1 cellular context compared by ENCODE assay signal in genomic region chr1:221987860-221988520, GRCh38.
TF ChIP-seq lines count a peak whose summit lies in the region.

No MANE protein-coding gene starts in this region.

TF ChIP-seq in K562, 482 proteins besides CTCF, POLR2A, EP300 and RAD21 (continued from another document and continues in another):
- TF ChIP-seq ZNF592 (IDR thresholded peaks at IDR 0.05) = peak; percentile 57
- TF ChIP-seq XRCC5 (IDR thresholded peaks at IDR 0.05; ENCODE audit: low read depth, low read length) = no peak
- TF ChIP-seq MTA2 (IDR thresholded peaks at IDR 0.05; ENCODE audit: low read depth) = 0 out of 2 replicates have a peak, but pooled peaks have one; percentile 22
- no peak for TF ChIP-seq E2F8 (IDR thresholded peaks at IDR 0.05; ENCODE audit: low read depth, partially characterized antibody)
- TF ChIP-seq PML (IDR thresholded peaks at IDR 0.05; ENCODE audit: low read length) = no peak
- peak; percentile 81 to 91 for TF ChIP-seq TRIM24 (IDR thresholded peaks at IDR 0.05)
- no peak for TF ChIP-seq SMAD3 (CRISPR knock-in tag; conservative IDR thresholded peaks at IDR 0.05)
- TF ChIP-seq EHMT2 (IDR thresholded peaks at IDR 0.05) = peak; percentile 86
- no peak for TF ChIP-seq NR2C2 (CRISPR knock-in tag; IDR thresholded peaks at IDR 0.05)
- TF ChIP-seq NR2C2 (tag; IDR thresholded peaks at IDR 0.05) = peak; percentile 51
- 0 out of 2 replicates have a peak, but pooled peaks have one; percentile 58 for TF ChIP-seq TSHZ1 (CRISPR knock-in tag; IDR thresholded peaks at IDR 0.05)
- peak; percentile 97 for TF ChIP-seq JUN (IDR thresholded peaks at IDR 0.05; ENCODE audit: borderline replicate concordance, low read depth, low read length)
- no peak for TF ChIP-seq JUN (CRISPR knock-in tag; IDR thresholded peaks at IDR 0.05; ENCODE audit: borderline replicate concordance)
- no peak for TF ChIP-seq POLR2B (IDR thresholded peaks at IDR 0.05; ENCODE audit: low read depth, partially characterized antibody)
- no peak for TF ChIP-seq THRA (IDR thresholded peaks at IDR 0.05)
- TF ChIP-seq THRAP3 (IDR thresholded peaks at IDR 0.05; ENCODE audit: borderline replicate concordance) = no peak
- TF ChIP-seq MAFF (IDR thresholded peaks at IDR 0.05; ENCODE audit: low read length) = peak; percentile 60; the same call in 1 of the 2 replicates
- TF ChIP-seq ZNF318 (IDR thresholded peaks at IDR 0.05; ENCODE audit: borderline replicate concordance in 1 of 2, low read depth in 1 of 2) = peak in 1 of 2 experiments; percentile 89; a peak in 2 of 4 replicates
- TF ChIP-seq HDAC3 (IDR thresholded peaks at IDR 0.05; ENCODE audit: borderline replicate concordance, partially characterized antibody) = no peak
- TF ChIP-seq ZNF717 (CRISPR knock-in tag; IDR thresholded peaks at IDR 0.05) = no peak
- TF ChIP-seq MNT (conservative IDR thresholded peaks at IDR 0.05) = peak; percentile 53 to 70; a peak in 2 of 4 replicates
- peak; percentile 98 for TF ChIP-seq MEIS2 (IDR thresholded peaks at IDR 0.05; ENCODE audit: partially characterized antibody)
- no peak for TF ChIP-seq ZNF766 (CRISPR knock-in tag; conservative IDR thresholded peaks at IDR 0.05)
- no peak for TF ChIP-seq MBD2 (IDR thresholded peaks at IDR 0.05; ENCODE audit: borderline replicate concordance, low read depth)
- peak; percentile 56 for TF ChIP-seq TEAD4 (IDR thresholded peaks at IDR 0.05; ENCODE audit: low read length)
- TF ChIP-seq TEAD4 (CRISPR knock-in tag; IDR thresholded peaks at IDR 0.05; ENCODE audit: borderline replicate concordance) = no peak
- TF ChIP-seq GTF2B (IDR thresholded peaks at IDR 0.05; ENCODE audit: extremely low read depth, insufficient read length) = no peak
- TF ChIP-seq NR2F6 (CRISPR knock-in tag; IDR thresholded peaks at IDR 0.05) = no peak
- TF ChIP-seq ZNF639 (CRISPR knock-in tag; conservative IDR thresholded peaks at IDR 0.05 in 1 of 2, IDR thresholded peaks at IDR 0.05 in 1 of 2) = peak in 1 of 2 experiments; percentile 80; a peak in 2 of 4 replicates
